In the genomic region with DNA sequence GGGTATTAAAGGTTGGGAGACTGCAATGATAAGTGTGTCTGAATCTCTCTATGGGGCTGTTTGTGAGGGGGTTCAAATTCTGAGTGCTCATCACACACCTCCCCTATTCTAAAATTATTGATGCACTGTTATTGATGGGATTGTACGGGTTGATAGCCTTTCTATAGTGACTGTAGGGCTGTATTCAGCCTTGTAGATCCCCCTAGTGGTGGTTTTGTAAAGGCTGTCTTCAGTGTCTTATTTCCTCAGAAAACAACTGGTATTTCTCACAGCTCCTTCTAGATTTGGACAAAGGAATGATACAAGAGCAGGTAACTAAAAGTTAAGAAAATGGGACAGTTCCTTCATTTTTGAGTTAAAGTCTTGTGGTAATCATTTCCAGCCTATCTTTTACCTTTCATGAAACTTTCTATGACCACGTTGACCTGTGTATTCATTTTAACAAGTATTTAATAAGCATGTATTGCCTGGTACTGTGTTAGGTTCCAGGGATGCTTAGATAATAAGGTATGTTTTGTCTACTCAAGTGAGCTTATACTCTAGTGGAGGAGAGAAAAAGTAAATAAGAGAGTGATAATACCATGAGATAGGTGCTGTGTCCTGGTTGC, we compare ENCODE assay signal across 1 cellular context.
TF ChIP-seq lines count a peak whose summit lies in the region.

No MANE protein-coding gene starts in this region.

TF ChIP-seq in H1, 55 proteins besides CTCF, POLR2A, EP300 and RAD21 (continued from another document):
- TF ChIP-seq, protein P1, sequence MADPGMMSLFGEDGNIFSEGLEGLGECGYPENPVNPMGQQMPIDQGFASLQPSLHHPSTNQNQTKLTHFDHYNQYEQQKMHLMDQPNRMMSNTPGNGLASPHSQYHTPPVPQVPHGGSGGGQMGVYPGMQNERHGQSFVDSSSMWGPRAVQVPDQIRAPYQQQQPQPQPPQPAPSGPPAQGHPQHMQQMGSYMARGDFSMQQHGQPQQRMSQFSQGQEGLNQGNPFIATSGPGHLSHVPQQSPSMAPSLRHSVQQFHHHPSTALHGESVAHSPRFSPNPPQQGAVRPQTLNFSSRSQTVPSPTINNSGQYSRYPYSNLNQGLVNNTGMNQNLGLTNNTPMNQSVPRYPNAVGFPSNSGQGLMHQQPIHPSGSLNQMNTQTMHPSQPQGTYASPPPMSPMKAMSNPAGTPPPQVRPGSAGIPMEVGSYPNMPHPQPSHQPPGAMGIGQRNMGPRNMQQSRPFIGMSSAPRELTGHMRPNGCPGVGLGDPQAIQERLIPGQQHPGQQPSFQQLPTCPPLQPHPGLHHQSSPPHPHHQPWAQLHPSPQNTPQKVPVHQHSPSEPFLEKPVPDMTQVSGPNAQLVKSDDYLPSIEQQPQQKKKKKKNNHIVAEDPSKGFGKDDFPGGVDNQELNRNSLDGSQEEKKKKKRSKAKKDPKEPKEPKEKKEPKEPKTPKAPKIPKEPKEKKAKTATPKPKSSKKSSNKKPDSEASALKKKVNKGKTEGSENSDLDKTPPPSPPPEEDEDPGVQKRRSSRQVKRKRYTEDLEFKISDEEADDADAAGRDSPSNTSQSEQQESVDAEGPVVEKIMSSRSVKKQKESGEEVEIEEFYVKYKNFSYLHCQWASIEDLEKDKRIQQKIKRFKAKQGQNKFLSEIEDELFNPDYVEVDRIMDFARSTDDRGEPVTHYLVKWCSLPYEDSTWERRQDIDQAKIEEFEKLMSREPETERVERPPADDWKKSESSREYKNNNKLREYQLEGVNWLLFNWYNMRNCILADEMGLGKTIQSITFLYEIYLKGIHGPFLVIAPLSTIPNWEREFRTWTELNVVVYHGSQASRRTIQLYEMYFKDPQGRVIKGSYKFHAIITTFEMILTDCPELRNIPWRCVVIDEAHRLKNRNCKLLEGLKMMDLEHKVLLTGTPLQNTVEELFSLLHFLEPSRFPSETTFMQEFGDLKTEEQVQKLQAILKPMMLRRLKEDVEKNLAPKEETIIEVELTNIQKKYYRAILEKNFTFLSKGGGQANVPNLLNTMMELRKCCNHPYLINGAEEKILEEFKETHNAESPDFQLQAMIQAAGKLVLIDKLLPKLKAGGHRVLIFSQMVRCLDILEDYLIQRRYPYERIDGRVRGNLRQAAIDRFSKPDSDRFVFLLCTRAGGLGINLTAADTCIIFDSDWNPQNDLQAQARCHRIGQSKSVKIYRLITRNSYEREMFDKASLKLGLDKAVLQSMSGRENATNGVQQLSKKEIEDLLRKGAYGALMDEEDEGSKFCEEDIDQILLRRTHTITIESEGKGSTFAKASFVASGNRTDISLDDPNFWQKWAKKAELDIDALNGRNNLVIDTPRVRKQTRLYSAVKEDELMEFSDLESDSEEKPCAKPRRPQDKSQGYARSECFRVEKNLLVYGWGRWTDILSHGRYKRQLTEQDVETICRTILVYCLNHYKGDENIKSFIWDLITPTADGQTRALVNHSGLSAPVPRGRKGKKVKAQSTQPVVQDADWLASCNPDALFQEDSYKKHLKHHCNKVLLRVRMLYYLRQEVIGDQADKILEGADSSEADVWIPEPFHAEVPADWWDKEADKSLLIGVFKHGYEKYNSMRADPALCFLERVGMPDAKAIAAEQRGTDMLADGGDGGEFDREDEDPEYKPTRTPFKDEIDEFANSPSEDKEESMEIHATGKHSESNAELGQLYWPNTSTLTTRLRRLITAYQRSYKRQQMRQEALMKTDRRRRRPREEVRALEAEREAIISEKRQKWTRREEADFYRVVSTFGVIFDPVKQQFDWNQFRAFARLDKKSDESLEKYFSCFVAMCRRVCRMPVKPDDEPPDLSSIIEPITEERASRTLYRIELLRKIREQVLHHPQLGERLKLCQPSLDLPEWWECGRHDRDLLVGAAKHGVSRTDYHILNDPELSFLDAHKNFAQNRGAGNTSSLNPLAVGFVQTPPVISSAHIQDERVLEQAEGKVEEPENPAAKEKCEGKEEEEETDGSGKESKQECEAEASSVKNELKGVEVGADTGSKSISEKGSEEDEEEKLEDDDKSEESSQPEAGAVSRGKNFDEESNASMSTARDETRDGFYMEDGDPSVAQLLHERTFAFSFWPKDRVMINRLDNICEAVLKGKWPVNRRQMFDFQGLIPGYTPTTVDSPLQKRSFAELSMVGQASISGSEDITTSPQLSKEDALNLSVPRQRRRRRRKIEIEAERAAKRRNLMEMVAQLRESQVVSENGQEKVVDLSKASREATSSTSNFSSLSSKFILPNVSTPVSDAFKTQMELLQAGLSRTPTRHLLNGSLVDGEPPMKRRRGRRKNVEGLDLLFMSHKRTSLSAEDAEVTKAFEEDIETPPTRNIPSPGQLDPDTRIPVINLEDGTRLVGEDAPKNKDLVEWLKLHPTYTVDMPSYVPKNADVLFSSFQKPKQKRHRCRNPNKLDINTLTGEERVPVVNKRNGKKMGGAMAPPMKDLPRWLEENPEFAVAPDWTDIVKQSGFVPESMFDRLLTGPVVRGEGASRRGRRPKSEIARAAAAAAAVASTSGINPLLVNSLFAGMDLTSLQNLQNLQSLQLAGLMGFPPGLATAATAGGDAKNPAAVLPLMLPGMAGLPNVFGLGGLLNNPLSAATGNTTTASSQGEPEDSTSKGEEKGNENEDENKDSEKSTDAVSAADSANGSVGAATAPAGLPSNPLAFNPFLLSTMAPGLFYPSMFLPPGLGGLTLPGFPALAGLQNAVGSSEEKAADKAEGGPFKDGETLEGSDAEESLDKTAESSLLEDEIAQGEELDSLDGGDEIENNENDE (IDR thresholded peaks at IDR 0.05; ENCODE audit: insufficient replicate concordance, low read length): no peak
- TF ChIP-seq CEBPB (IDR thresholded peaks at IDR 0.05; ENCODE audit: low read depth, low read length) (no peak), JUN (IDR thresholded peaks at IDR 0.05; ENCODE audit: low read depth, low read length) (no peak), TBP (IDR thresholded peaks at IDR 0.05; ENCODE audit: low read depth, low read length) (no peak), CHD2 (IDR thresholded peaks at IDR 0.05; ENCODE audit: low read length) (no peak), GTF2F1 (IDR thresholded peaks at IDR 0.05; ENCODE audit: borderline replicate concordance, low read depth, low read length) (no peak), SIRT6 (IDR thresholded peaks at IDR 0.05; ENCODE audit: low read length) (no peak), SAP30 (IDR thresholded peaks at IDR 0.05; ENCODE audit: insufficient read depth, insufficient replicate concordance, low read length) (no peak), HDAC6 (IDR thresholded peaks at IDR 0.05; ENCODE audit: low read depth, low read length) (no peak)
- TF ChIP-seq, protein P2, sequence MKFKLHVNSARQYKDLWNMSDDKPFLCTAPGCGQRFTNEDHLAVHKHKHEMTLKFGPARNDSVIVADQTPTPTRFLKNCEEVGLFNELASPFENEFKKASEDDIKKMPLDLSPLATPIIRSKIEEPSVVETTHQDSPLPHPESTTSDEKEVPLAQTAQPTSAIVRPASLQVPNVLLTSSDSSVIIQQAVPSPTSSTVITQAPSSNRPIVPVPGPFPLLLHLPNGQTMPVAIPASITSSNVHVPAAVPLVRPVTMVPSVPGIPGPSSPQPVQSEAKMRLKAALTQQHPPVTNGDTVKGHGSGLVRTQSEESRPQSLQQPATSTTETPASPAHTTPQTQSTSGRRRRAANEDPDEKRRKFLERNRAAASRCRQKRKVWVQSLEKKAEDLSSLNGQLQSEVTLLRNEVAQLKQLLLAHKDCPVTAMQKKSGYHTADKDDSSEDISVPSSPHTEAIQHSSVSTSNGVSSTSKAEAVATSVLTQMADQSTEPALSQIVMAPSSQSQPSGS (IDR thresholded peaks at IDR 0.05; ENCODE audit: low read length): no peak
